ENCODE assay signal across 1 cellular context in genomic region chr14:93346926-93347721, GRCh38.
TF ChIP-seq lines count a peak whose summit lies in the region.

Gene COX8C (plus strand): TSS chr14:93347182. CDS start chr14:93347269, 87 bp downstream.

TF ChIP-seq in GM23338, 12 proteins besides CTCF, POLR2A, EP300 and RAD21:
- TF ChIP-seq REST (IDR thresholded peaks at IDR 0.05; ENCODE audit: unreplicated experiment) (no peak), CREB1 (CRISPR knock-in tag; IDR thresholded peaks at IDR 0.05; ENCODE audit: low read depth) (no peak), ZNF331 (CRISPR knock-in tag; IDR thresholded peaks at IDR 0.05; ENCODE audit: low read depth) (no peak), JUNB (IDR thresholded peaks at IDR 0.05; ENCODE audit: unreplicated experiment) (no peak), ZNF114 (CRISPR knock-in tag; IDR thresholded peaks at IDR 0.05) (no peak), EZH2 (IDR thresholded peaks at IDR 0.05; ENCODE audit: low read depth, unreplicated experiment) (no peak), ZNF462 (CRISPR knock-in tag; IDR thresholded peaks at IDR 0.05) (no peak), STAT1 (IDR thresholded peaks at IDR 0.05; ENCODE audit: unreplicated experiment) (no peak), EZH2phosphoT487 (IDR thresholded peaks at IDR 0.05; ENCODE audit: unreplicated experiment) (no peak), POLR2AphosphoS5 (IDR thresholded peaks at IDR 0.05; ENCODE audit: low read depth) (no peak), NANOG (IDR thresholded peaks at IDR 0.05; ENCODE audit: borderline replicate concordance) (no peak)
- TF ChIP-seq, protein P1, sequence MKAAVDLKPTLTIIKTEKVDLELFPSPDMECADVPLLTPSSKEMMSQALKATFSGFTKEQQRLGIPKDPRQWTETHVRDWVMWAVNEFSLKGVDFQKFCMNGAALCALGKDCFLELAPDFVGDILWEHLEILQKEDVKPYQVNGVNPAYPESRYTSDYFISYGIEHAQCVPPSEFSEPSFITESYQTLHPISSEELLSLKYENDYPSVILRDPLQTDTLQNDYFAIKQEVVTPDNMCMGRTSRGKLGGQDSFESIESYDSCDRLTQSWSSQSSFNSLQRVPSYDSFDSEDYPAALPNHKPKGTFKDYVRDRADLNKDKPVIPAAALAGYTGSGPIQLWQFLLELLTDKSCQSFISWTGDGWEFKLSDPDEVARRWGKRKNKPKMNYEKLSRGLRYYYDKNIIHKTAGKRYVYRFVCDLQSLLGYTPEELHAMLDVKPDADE (IDR thresholded peaks at IDR 0.05) = no peak
